In the genomic region with DNA sequence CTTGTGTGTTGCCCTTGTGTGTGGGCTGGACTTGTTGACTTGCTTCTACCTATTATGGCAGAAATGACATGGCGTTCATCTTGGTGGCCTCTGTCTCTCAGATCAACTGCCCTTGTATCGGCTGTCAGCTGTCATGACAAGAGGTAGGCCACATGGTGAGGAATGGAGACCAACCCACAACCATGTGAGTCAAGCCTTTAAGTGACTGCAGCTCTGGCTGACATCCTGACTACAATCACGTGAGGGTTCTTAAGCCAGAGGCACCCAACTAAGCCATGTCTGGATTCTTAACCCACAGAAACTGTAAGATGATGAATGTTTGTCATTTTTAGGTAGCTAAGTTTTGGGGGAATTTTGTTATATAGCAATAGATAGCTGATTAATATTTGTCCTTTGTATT, we compare ENCODE assay signal across 19 cellular contexts.
DNase-seq lines count a peak whose midpoint lies in the region; ATAC-seq, FAIRE-seq and TF ChIP-seq lines count a peak whose summit lies in the region.
"Had no signal": no experiment of that assay in that cellular context is flagged by ENCODE, and none has a peak within 500 bp of the region (broad histone marks: within the 10 kb centered on the region; RNA-seq: fewer than 3 reads in every experiment).

No MANE protein-coding gene starts in this region.

- no peaks in the 10 kb centered on the region for H3K9me3 ChIP-seq in mammary epithelial cell (replicated peaks; ENCODE audit: insufficient read depth, low read length)
- H3K9me3 ChIP-seq: BLaER1, HAP-1, Peyer's patch had no signal

- no peaks in the 10 kb centered on the region for H3K9me3 Mint-ChIP-seq in MCF 10A (ENCODE audit: unreplicated experiment)
- H3K9me3 Mint-ChIP-seq: CD8-positive, alpha-beta memory T cell; IgD-negative memory B cell had no signal

- 75% methylated on average over 3 of the region's 3 CpGs for WGBS in mammary epithelial cell (ENCODE audit: low coverage, missing lambda C conversion rate)

- no peak overlapping the region for H3K9ac ChIP-seq in mammary epithelial cell (ENCODE audit: insufficient read depth, low read length)
- H3K9ac ChIP-seq: BLaER1 had no signal

- peaks cover 60% of the 10 kb centered on the region for H3K27me3 Mint-ChIP-seq in MCF 10A (ENCODE audit: insufficient read depth, unreplicated experiment)

- in situ Hi-C loops in mammary epithelial cell (cut with MboI; ENCODE audit: low sequenced_read_pairs in 2 of 2), result no loop called here

- no peaks in the 10 kb centered on the region for H4K20me1 ChIP-seq in mammary epithelial cell (ENCODE audit: insufficient read depth, low read length)
- H4K20me1 ChIP-seq: BLaER1 had no signal

- DNase-seq in DMS 273 (lab: John Stamatoyannopoulos, UW; ENCODE audit: unreplicated experiment) (peak; percentile 64), DMS 273 treated with DMSO at 0.1 percent for 48 hours (lab: John Stamatoyannopoulos, UW) (no peak), mammary epithelial cell (peak; percentile 5), MCF 10A (ENCODE audit: unreplicated experiment) (no peak), bronchial epithelial cell (ENCODE audit: low read depth) (peak; percentile 2), retinal pigment epithelial cell (ENCODE audit: low read depth) (peak; percentile 41)
- DNase-seq: CD8-positive, alpha-beta memory T cell; DMS153; NCI-H146; NCI-H748 treated with DMSO at 0.1 percent for 48 hours; Peyer's patch; SHP77 had no signal

- no peak overlapping the region for H3K4me3 ChIP-seq in mammary epithelial cell (replicated peaks in 1 of 3; ENCODE audit: insufficient read depth in 1 of 3, low read depth in 2 of 3, low read length in 3 of 3)
- no peak overlapping the region for H3K4me3 ChIP-seq in bronchial epithelial cell (ENCODE audit: low read depth, low read length)
- no peak overlapping the region for H3K4me3 ChIP-seq in retinal pigment epithelial cell (ENCODE audit: low read length)
- H3K4me3 ChIP-seq: BLaER1, GM12878, HAP-1, Peyer's patch had no signal

- no peaks in the 10 kb centered on the region for H3K4me1 ChIP-seq in mammary epithelial cell (ENCODE audit: insufficient read depth, low read length)
- H3K4me1 ChIP-seq: Peyer's patch had no signal

- H3K4me2 ChIP-seq in mammary epithelial cell (ENCODE audit: insufficient read depth, low read depth, low read length), result no peak overlapping the region
- H3K4me2 ChIP-seq: BLaER1 had no signal

- intact Hi-C loops in mammary epithelial cell (cut with micrococcal nuclease) (no loop called here), MCF 10A (cut with micrococcal nuclease) (no loop called here)

- H3K79me2 ChIP-seq in mammary epithelial cell (ENCODE audit: insufficient read depth, low read length), result no peaks in the 10 kb centered on the region

- H3K36me3 ChIP-seq in mammary epithelial cell (ENCODE audit: insufficient read depth, low read length) (no peaks in the 10 kb centered on the region), bronchial epithelial cell (ENCODE audit: control insufficient read depth, insufficient read depth, low read length) (no peaks in the 10 kb centered on the region)
- H3K36me3 ChIP-seq: BLaER1, HAP-1, Peyer's patch had no signal

- ATAC-seq in HG03460 (IDR thresholded peaks at IDR 0.05; ENCODE audit: unreplicated experiment) (no peak), GM21390 (IDR thresholded peaks at IDR 0.05; ENCODE audit: unreplicated experiment) (no peak)
- ATAC-seq: GM12878 had no signal

- TF ChIP-seq CTCF in mammary epithelial cell (conservative IDR thresholded peaks at IDR 0.05 in 1 of 2, IDR thresholded peaks at IDR 0.05 in 1 of 2; ENCODE audit: extremely low read depth in 1 of 2, insufficient read depth in 1 of 2, low read depth in 1 of 2, low read length in 2 of 2), result no peak
- no peak for TF ChIP-seq CTCF in MCF 10A (IDR thresholded peaks at IDR 0.05; ENCODE audit: unreplicated experiment)
- no peak for TF ChIP-seq CTCF in bronchial epithelial cell (IDR thresholded peaks at IDR 0.05; ENCODE audit: insufficient read depth, low read length, severe bottlenecking)
- no peak for TF ChIP-seq CTCF in retinal pigment epithelial cell (conservative IDR thresholded peaks at IDR 0.05; ENCODE audit: low read depth, low read length)

- CTCF ChIA-PET in mammary epithelial cell (lab: Charles Lee; ENCODE audit: low non-redundant PET), result no interaction called here
- CTCF ChIA-PET in MCF 10A (lab: Yijun Ruan, JAX), result no interaction called here

- no peak overlapping the region for H2AFZ ChIP-seq in mammary epithelial cell (ENCODE audit: low read depth, low read length)

- no peaks in the 10 kb centered on the region for H3K36me3 Mint-ChIP-seq in MCF 10A (ENCODE audit: insufficient read depth, unreplicated experiment)
- H3K36me3 Mint-ChIP-seq: CD8-positive, alpha-beta memory T cell; IgD-negative memory B cell had no signal

- no peaks in the 10 kb centered on the region for H3K4me1 Mint-ChIP-seq in MCF 10A (ENCODE audit: insufficient read depth, unreplicated experiment)

- no peaks in the 10 kb centered on the region for H3K27me3 ChIP-seq in mammary epithelial cell (ENCODE audit: insufficient read depth, low read length)
- H3K27me3 ChIP-seq in bronchial epithelial cell (ENCODE audit: control insufficient read depth, insufficient read depth, low read length), result peaks cover 2% of the 10 kb centered on the region
- H3K27me3 ChIP-seq: BLaER1, Peyer's patch had no signal

- H3K4me3 Mint-ChIP-seq in MCF 10A (ENCODE audit: unreplicated experiment), result no peak overlapping the region
- H3K4me3 Mint-ChIP-seq: CD8-positive, alpha-beta memory T cell; IgD-negative memory B cell had no signal

- dilution Hi-C loops in mammary epithelial cell (cut with HindIII; ENCODE audit: low sequenced_read_pairs), result no loop called here

- H3K27ac Mint-ChIP-seq in MCF 10A (ENCODE audit: low read depth, unreplicated experiment), result no peak overlapping the region
- H3K27ac Mint-ChIP-seq: IgD-negative memory B cell had no signal

- no TSS peak for BruUV-seq in mammary epithelial cell (replicated peaks; lab: Mats Ljungman, UMichigan)
- BruUV-seq in MCF 10A (replicated peaks; lab: Mats Ljungman, UMichigan), result no TSS peak

- no peak overlapping the region for H3K27ac ChIP-seq in mammary epithelial cell (ENCODE audit: insufficient read depth, low read depth, low read length)
- H3K27ac ChIP-seq: 22Rv1, BLaER1, Peyer's patch had no signal

- POLR2A ChIA-PET in MCF 10A (lab: Yijun Ruan, JAX), result no interaction called here

- no peak for FAIRE-seq in bronchial epithelial cell (lab: Jason Lieb, UNC)
- FAIRE-seq: GM12878 had no signal

Comparison
In these comparisons a context has a peak if more than half of its experiments do, and no peak if none do; other contexts are left out.
1. DNase-seq: peak in DMS 273 (single experiment), mammary epithelial cell (single experiment), bronchial epithelial cell (single experiment) and retinal pigment epithelial cell (single experiment); none in DMS 273 treated with DMSO at 0.1 percent for 48 hours (single experiment) and MCF 10A (single experiment).